Comparison of ENCODE assay signal across 8 cellular contexts in genomic region chr17:7562208-7562605, GRCh38. TPM values are rescaled to one million over a fixed set of nuclear protein-coding genes. Genes with fewer than 3 reads are reported as not detected.
DNase-seq lines count a peak whose midpoint lies in the region; ATAC-seq, FAIRE-seq and TF ChIP-seq lines count a peak whose summit lies in the region.

No MANE protein-coding gene starts in this region.

- peak overlapping the region; percentile 89 for H3K4me2 ChIP-seq in OCI-LY1 (ENCODE audit: low read length)

- WGBS in pancreas, 2 donors: 0 to 1% methylated on average over 15 to 28 of the region's 28 CpGs

- no peak overlapping the region for H2AFZ ChIP-seq in OCI-LY1 (ENCODE audit: low read length)

- H3K4me1 ChIP-seq in OCI-LY1 (ENCODE audit: insufficient read depth, low read length, severe bottlenecking) (peaks cover 34% of the 10 kb centered on the region), pancreas (peaks cover 25 to 42% (median 30%) of the 10 kb centered on the region in 3 donors)

- intact Hi-C loops in pancreas (cut with DNase I): loop anchor here in 1 of 3 donors (5.0 kb wide), 1 partner anchor 50 kb away; no protein-coding TSS in a partner anchor

- no peak for ATAC-seq in pancreas

- peak overlapping the region; percentile 77 for H3K4me3 ChIP-seq in OCI-LY1 (ENCODE audit: low read depth, low read length, poor library complexity, severe bottlenecking)
- H3K4me3 ChIP-seq in pancreas: peak overlapping the region; percentile 80 to 97 (median 92)

- no peak for TF ChIP-seq CTCF in OCI-LY1 (IDR thresholded peaks at IDR 0.05; ENCODE audit: low read length)
- no peak for TF ChIP-seq CTCF in endothelial cell (IDR thresholded peaks at IDR 0.05; ENCODE audit: unreplicated experiment)
- TF ChIP-seq CTCF in pancreas (IDR thresholded peaks at IDR 0.05): no peak

- H3K27me3 Mint-ChIP-seq in T-helper 2 cell treated with Interferon-gamma antibody and Interleukin-4, amounts not matched to agents 5 μg/mL and 100 μg/mL, for 36 hours (ENCODE audit: low read depth): no peaks in the 10 kb centered on the region
- H3K27me3 Mint-ChIP-seq in endothelial cell (ENCODE audit: unreplicated experiment): peaks cover 9% of the 10 kb centered on the region

- H3K27me3 ChIP-seq in OCI-LY1 (ENCODE audit: insufficient read depth, low read length): peaks cover 8% of the 10 kb centered on the region; the same call in 1 of the 2 replicates
- no peaks in the 10 kb centered on the region for H3K27me3 ChIP-seq in pancreas

- peaks cover 34% of the 10 kb centered on the region for H3K36me3 Mint-ChIP-seq in T-helper 2 cell treated with Interferon-gamma antibody and Interleukin-4, amounts not matched to agents 5 μg/mL and 100 μg/mL, for 36 hours (ENCODE audit: low read depth)
- H3K36me3 Mint-ChIP-seq in endothelial cell (ENCODE audit: low read depth, unreplicated experiment): peaks cover 20% of the 10 kb centered on the region

- H4K20me1 ChIP-seq in OCI-LY1 (ENCODE audit: insufficient read depth, low read length): no peaks in the 10 kb centered on the region

- H3K9me2 ChIP-seq in OCI-LY1 (ENCODE audit: low read depth, low read length): no peaks in the 10 kb centered on the region

- H3K36me3 ChIP-seq in OCI-LY1 (ENCODE audit: insufficient read depth, low read length): peaks cover 39% of the 10 kb centered on the region
- peaks cover 0 to 6% (median 4%) of the 10 kb centered on the region in 3 donors for H3K36me3 ChIP-seq in pancreas

- H3K27ac Mint-ChIP-seq in T-helper 2 cell treated with Interferon-gamma antibody and Interleukin-4, amounts not matched to agents 5 μg/mL and 100 μg/mL, for 36 hours: peak overlapping the region; percentile 93
- H3K27ac Mint-ChIP-seq in endothelial cell (ENCODE audit: unreplicated experiment): peak overlapping the region; percentile 81

- H3F3A ChIP-seq in OCI-LY1 (ENCODE audit: insufficient read depth, low read length): no peaks in the 10 kb centered on the region

- peaks cover 33% of the 10 kb centered on the region for H3K4me1 Mint-ChIP-seq in T-helper 2 cell treated with Interferon-gamma antibody and Interleukin-4, amounts not matched to agents 5 μg/mL and 100 μg/mL, for 36 hours (ENCODE audit: low read depth)
- peaks cover 33% of the 10 kb centered on the region for H3K4me1 Mint-ChIP-seq in endothelial cell (ENCODE audit: unreplicated experiment)

- no peak for FAIRE-seq in pancreas (lab: Jason Lieb, UNC)

- H3K27ac ChIP-seq in OCI-LY1 (ENCODE audit: low read depth, low read length, poor library complexity, severe bottlenecking): peak overlapping the region; percentile 16
- peak overlapping the region; percentile 79 to 91 (median 85) for H3K27ac ChIP-seq in pancreas

- H3K9me3 ChIP-seq in OCI-LY1 (ENCODE audit: low read length) (no peaks in the 10 kb centered on the region), pancreas (no peaks in the 10 kb centered on the region)

- peaks cover 9% of the 10 kb centered on the region; the same call in 1 of the 2 replicates for H3K79me2 ChIP-seq in OCI-LY1 (ENCODE audit: insufficient read depth, low read length)

- H3K4me3 Mint-ChIP-seq in T-helper 2 cell treated with Interferon-gamma antibody and Interleukin-4, amounts not matched to agents 5 μg/mL and 100 μg/mL, for 36 hours: peak overlapping the region; percentile 95
- H3K4me3 Mint-ChIP-seq in endothelial cell (ENCODE audit: unreplicated experiment): peak overlapping the region; percentile 96

- in situ Hi-C loops in ACHN (cut with HindIII; ENCODE audit: low pct_ligation_motif_present, low pct_unique_long_range_greater_than_20kb, low sequenced_read_pairs): no loop called here

- H3K9me3 Mint-ChIP-seq in T-helper 2 cell treated with Interferon-gamma antibody and Interleukin-4, amounts not matched to agents 5 μg/mL and 100 μg/mL, for 36 hours: no peaks in the 10 kb centered on the region
- H3K9me3 Mint-ChIP-seq in endothelial cell (ENCODE audit: unreplicated experiment): no peaks in the 10 kb centered on the region

- DNase-seq in T-helper 2 cell treated with Interferon-gamma antibody and Interleukin-4, amounts not matched to agents 5 μg/mL and 100 μg/mL, for 36 hours (ENCODE audit: low spot score): no peak
- no peak for DNase-seq in T-helper 2 cell
- DNase-seq in endothelial cell (ENCODE audit: low spot score): no peak
- no peak for DNase-seq in pancreas
- no peak for DNase-seq in NCI-H2081 treated with DMSO at 0.1 percent for 48 hours (lab: John Stamatoyannopoulos, UW)
- DNase-seq in 8988T: no peak
- no peak for DNase-seq in ACHN

- peak overlapping the region; percentile 93 for H3K9ac ChIP-seq in OCI-LY1 (ENCODE audit: low read length)

RNA-seq across cellular contexts. Expression of gene SENP3, which starts 0.5 kb away (rescaled TPM):
- total RNA-seq in endothelial cell (ENCODE audit: unreplicated experiment) (57.8 TPM), pancreas (10 to 100 TPM; 14.7 to 24.1 (median 15.7) TPM)
- polyA plus RNA-seq in pancreas: 10 to 100 TPM; 25.5 to 33.1 TPM

RNA-seq across cellular contexts. Expression of gene TNFSF13, which starts 3.7 kb away (rescaled TPM):
- total RNA-seq in endothelial cell (ENCODE audit: unreplicated experiment) (5.6 TPM), pancreas (10 to 100 TPM; 10.5 to 31.2 (median 15.4) TPM)
- 10 to 100 TPM; 16.9 to 17.8 TPM for polyA plus RNA-seq in pancreas

RNA-seq across cellular contexts. Expression of gene TNFSF12, which starts 13.3 kb away (rescaled TPM):
- total RNA-seq in endothelial cell (ENCODE audit: unreplicated experiment): 16.3 TPM
- 10 to 100 TPM; 11.0 to 21.2 (median 12.7) TPM for total RNA-seq in pancreas
- polyA plus RNA-seq in pancreas: 10 to 100 TPM; 24.2 to 27.7 TPM

RNA-seq across cellular contexts. Expression of gene CD68, which starts 17.2 kb away (rescaled TPM):
- total RNA-seq in endothelial cell (ENCODE audit: unreplicated experiment) (1.6 TPM), pancreas (10 to 100 TPM in 3 of 6 donors, 1 to 10 TPM in 3; 3.7 to 60.0 (median 11.1) TPM)
- 1 to 10 TPM; 1.8 to 9.7 TPM for polyA plus RNA-seq in pancreas

RNA-seq across cellular contexts. Expression of gene MPDU1, which starts 21.4 kb away (rescaled TPM):
- total RNA-seq in endothelial cell (ENCODE audit: unreplicated experiment) (51.8 TPM), pancreas (10 to 100 TPM; 12.3 to 27.1 (median 18.3) TPM)
- polyA plus RNA-seq in pancreas: 10 to 100 TPM; 46.3 to 48.2 TPM
